Comparison of ENCODE assay signal across 20 cellular contexts in the genomic region with DNA sequence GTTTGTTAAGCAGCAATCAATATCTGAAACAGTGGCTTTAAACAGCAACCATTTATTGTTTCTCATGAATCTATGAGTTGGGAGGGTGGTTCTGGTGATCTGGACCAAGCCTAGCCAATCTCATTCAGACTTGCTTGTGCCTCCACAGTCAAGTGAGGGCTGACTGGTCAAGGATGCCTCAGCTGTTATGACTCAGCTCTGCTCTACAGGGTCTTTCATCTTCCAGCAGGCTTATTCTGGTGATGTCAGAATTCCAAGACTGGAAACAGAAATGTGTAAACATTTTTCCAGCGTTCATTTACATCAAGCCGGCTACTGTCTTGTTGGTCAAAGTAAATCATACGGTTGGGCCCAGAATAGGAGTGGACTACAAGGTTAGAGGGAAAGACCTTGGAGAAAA. TPM values are rescaled to one million over a fixed set of nuclear protein-coding genes. Genes with fewer than 3 reads are reported as not detected.
"Had no signal": no experiment of that assay in that cellular context is flagged by ENCODE, and none has a peak within 500 bp of the region (broad histone marks: within the 10 kb centered on the region; RNA-seq: fewer than 3 reads in every experiment).

No MANE protein-coding gene starts in this region.

- H3K9me3 Mint-ChIP-seq: activated B cell treated with CpG ODN at 0.5 μM for 24 hours; activated CD4-positive, alpha-beta T cell treated with anti-CD3 and anti-CD28 coated beads, Interleukin-2, amount 10 ng/mL, durations not matched to agents 24 days and 14 days; activated naive CD4-positive, alpha-beta T cell treated with anti-CD3 and anti-CD28 coated beads, Interleukin-2, amount 50 U/mL, for 72 hours; activated T-cell treated with anti-CD3 and anti-CD28 coated beads, Interleukin-2, amount 50 U/mL, for 72 hours; naive B cell; stimulated activated naive B cell treated with anti-CD40 and anti-IgM and Interleukin-4, amounts not matched to agents 10 μg/mL and 1 μg/mL and 100 μg/mL, for 72 hours had no signal

- H3K27ac ChIP-seq: neutrophil, thyroid gland had no signal

- ATAC-seq: activated CD8-positive, alpha-beta T cell treated with anti-CD3 and anti-CD28 coated beads, Interleukin-2, amount 10 ng/mL, durations not matched to agents 7 days and 5 days; activated naive CD4-positive, alpha-beta T cell treated with anti-CD3 and anti-CD28 coated beads, Interleukin-2, amount 50 U/mL, for 72 hours; activated T-cell treated with anti-CD3 and anti-CD28 coated beads, Interleukin-2, amount 50 U/mL, for 72 hours; stimulated activated naive B cell treated with anti-CD40 and anti-IgM and Interleukin-4, amounts not matched to agents 10 μg/mL and 1 μg/mL and 100 μg/mL, for 72 hours; T-helper 17 cell had no signal

- H3K27ac Mint-ChIP-seq: activated B cell treated with CpG ODN at 0.5 μM for 24 hours; activated CD4-positive, alpha-beta T cell treated with anti-CD3 and anti-CD28 coated beads, Interleukin-2, amount 10 ng/mL, durations not matched to agents 24 days and 14 days; activated CD8-positive, alpha-beta T cell treated with anti-CD3 and anti-CD28 coated beads, Interleukin-2, amount 10 ng/mL, durations not matched to agents 7 days and 5 days; activated naive CD4-positive, alpha-beta T cell treated with anti-CD3 and anti-CD28 coated beads, Interleukin-2, amount 50 U/mL, for 72 hours; activated T-cell treated with anti-CD3 and anti-CD28 coated beads, Interleukin-2, amount 50 U/mL, for 72 hours; naive B cell; stimulated activated naive B cell treated with anti-CD40 and anti-IgM and Interleukin-4, amounts not matched to agents 10 μg/mL and 1 μg/mL and 100 μg/mL, for 72 hours; T-helper 17 cell had no signal

- DNase-seq: activated B cell treated with CpG ODN at 0.5 μM for 24 hours; activated CD4-positive, alpha-beta T cell treated with anti-CD3 and anti-CD28 coated beads, Interleukin-2, amount 10 ng/mL, durations not matched to agents 24 days and 14 days; activated CD8-positive, alpha-beta memory T cell treated with anti-CD3 and anti-CD28 coated beads, Interleukin-2, amount 50 U/mL, for 4 hours; activated CD8-positive, alpha-beta T cell treated with anti-CD3 and anti-CD28 coated beads, Interleukin-2, amount 10 ng/mL, durations not matched to agents 7 days and 5 days; activated gamma-delta T cell; activated T-cell treated with anti-CD3 and anti-CD28 coated beads, Interleukin-2, amount 50 U/mL, for 72 hours; amygdala; cerebellar nuclear complex; effector CD8-positive, alpha-beta T cell; head of caudate nucleus; naive B cell; posterior cingulate gyrus; retina; stimulated activated CD4-positive, alpha-beta T cell treated with anti-CD3 and anti-CD28 coated beads, Interleukin-2, amount 100 ng/mL, for 48 hours; stimulated activated naive B cell treated with anti-CD40 and anti-IgM and Interleukin-4, amounts not matched to agents 10 μg/mL and 1 μg/mL and 100 μg/mL, for 72 hours; T-helper 17 cell; thyroid gland had no signal

- H3K27me3 ChIP-seq: neutrophil, thyroid gland had no signal

- H3K36me3 Mint-ChIP-seq: naive B cell had no signal

- H3K4me3 ChIP-seq: thyroid gland had no signal

- H3K36me3 ChIP-seq: neutrophil, thyroid gland had no signal

- H3K4me3 Mint-ChIP-seq: activated B cell treated with CpG ODN at 0.5 μM for 24 hours; activated CD4-positive, alpha-beta T cell treated with anti-CD3 and anti-CD28 coated beads, Interleukin-2, amount 10 ng/mL, durations not matched to agents 24 days and 14 days; activated CD8-positive, alpha-beta T cell treated with anti-CD3 and anti-CD28 coated beads, Interleukin-2, amount 10 ng/mL, durations not matched to agents 7 days and 5 days; activated T-cell treated with anti-CD3 and anti-CD28 coated beads, Interleukin-2, amount 50 U/mL, for 72 hours; stimulated activated naive B cell treated with anti-CD40 and anti-IgM and Interleukin-4, amounts not matched to agents 10 μg/mL and 1 μg/mL and 100 μg/mL, for 72 hours; T-helper 17 cell had no signal

RNA-seq across cellular contexts. Expression of a gene that starts 2.5 kb away (rescaled TPM):
- polyA plus RNA-seq: endothelial cell of umbilical vein had no signal
